In the genomic region with DNA sequence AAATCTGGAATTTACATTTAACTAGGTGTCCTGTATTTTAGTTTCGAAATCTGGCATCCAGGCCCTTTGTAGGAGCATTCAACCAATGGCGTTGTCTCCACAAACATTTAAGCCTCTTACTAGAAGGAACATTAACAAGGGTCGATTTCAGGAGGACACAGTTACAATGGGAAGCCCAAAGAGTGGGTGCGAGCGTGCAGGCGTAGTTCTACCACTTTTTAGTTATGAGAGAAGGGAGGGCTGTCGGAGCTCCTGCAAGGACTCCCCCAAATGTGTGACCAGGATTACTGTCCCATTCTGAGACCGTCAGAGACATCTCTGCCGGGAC, we compare ENCODE assay signal across 8 cellular contexts. TPM values are rescaled to one million over a fixed set of nuclear protein-coding genes. Genes with fewer than 3 reads are reported as not detected.
DNase-seq lines count a peak whose midpoint lies in the region; ATAC-seq, FAIRE-seq and TF ChIP-seq lines count a peak whose summit lies in the region.

No MANE protein-coding gene starts in this region.

- H3K27ac Mint-ChIP-seq in activated naive CD8-positive, alpha-beta T cell treated with anti-CD3 and anti-CD28 coated beads, Interleukin-2, amount 50 U/mL, for 24 hours: no peak overlapping the region
- peak overlapping the region; percentile 85 to 98 (median 94) for H3K27ac Mint-ChIP-seq in immature natural killer cell

- FAIRE-seq in GM12891 (lab: Jason Lieb, UNC): no peak

- H3K36me3 Mint-ChIP-seq in activated naive CD8-positive, alpha-beta T cell treated with anti-CD3 and anti-CD28 coated beads, Interleukin-2, amount 50 U/mL, for 24 hours (ENCODE audit: low read depth): peaks cover 5% of the 10 kb centered on the region
- H3K36me3 Mint-ChIP-seq in immature natural killer cell: peaks cover 9 to 10% (median 10%) of the 10 kb centered on the region in 3 donors

- TF ChIP-seq POLR2A in GM12891 (IDR thresholded peaks at IDR 0.05; ENCODE audit: low read depth, low read length): no peak

- DNase-seq in activated naive CD8-positive, alpha-beta T cell treated with anti-CD3 and anti-CD28 coated beads, Interleukin-2, amount 50 U/mL, for 24 hours: no peak
- DNase-seq in immature natural killer cell: no peak
- peak; percentile 33 for DNase-seq in superior temporal gyrus (ENCODE audit: extremely low spot score)
- no peak for DNase-seq in SK-N-DZ (ENCODE audit: low spot score)
- no peak for DNase-seq in AG08395 (ENCODE audit: low spot score)
- DNase-seq in GM12891 (ENCODE audit: insufficient read length, low spot score): no peak

- no peaks in the 10 kb centered on the region for H3K9me3 ChIP-seq in ES-I3 (ENCODE audit: control insufficient read depth, insufficient read depth, low read length)

- ATAC-seq in HG02884 (IDR thresholded peaks at IDR 0.05; ENCODE audit: unreplicated experiment): peak; percentile 29
- ATAC-seq in activated naive CD8-positive, alpha-beta T cell treated with anti-CD3 and anti-CD28 coated beads, Interleukin-2, amount 50 U/mL, for 24 hours: peak; percentile 20

- H3K9me3 Mint-ChIP-seq in activated naive CD8-positive, alpha-beta T cell treated with anti-CD3 and anti-CD28 coated beads, Interleukin-2, amount 50 U/mL, for 24 hours: no peaks in the 10 kb centered on the region
- no peaks in the 10 kb centered on the region for H3K9me3 Mint-ChIP-seq in immature natural killer cell

- H3K27me3 Mint-ChIP-seq in activated naive CD8-positive, alpha-beta T cell treated with anti-CD3 and anti-CD28 coated beads, Interleukin-2, amount 50 U/mL, for 24 hours: no peaks in the 10 kb centered on the region
- H3K27me3 Mint-ChIP-seq in immature natural killer cell (ENCODE audit: low read depth in 3 of 3): peaks cover 3 to 17% (median 6%) of the 10 kb centered on the region in 3 donors

- H3K4me1 ChIP-seq in ES-I3 (ENCODE audit: insufficient read depth, low read length): peaks cover 11% of the 10 kb centered on the region

- H3K4me3 Mint-ChIP-seq in activated naive CD8-positive, alpha-beta T cell treated with anti-CD3 and anti-CD28 coated beads, Interleukin-2, amount 50 U/mL, for 24 hours: peak overlapping the region; percentile 86
- peak overlapping the region; percentile 96 to 99 (median 97) for H3K4me3 Mint-ChIP-seq in immature natural killer cell

- peaks cover 12% of the 10 kb centered on the region for H3K36me3 ChIP-seq in ES-I3 (ENCODE audit: insufficient read depth, low read length)

- H3K9ac ChIP-seq in ES-I3 (ENCODE audit: low read depth, low read length): peak overlapping the region; percentile 97

- peaks cover 23% of the 10 kb centered on the region for H3K4me1 Mint-ChIP-seq in activated naive CD8-positive, alpha-beta T cell treated with anti-CD3 and anti-CD28 coated beads, Interleukin-2, amount 50 U/mL, for 24 hours
- H3K4me1 Mint-ChIP-seq in immature natural killer cell: peaks cover 40 to 44% of the 10 kb centered on the region in 2 donors

TF ChIP-seq in GM12891, 5 proteins besides CTCF, POLR2A, EP300 and RAD21:
- TF ChIP-seq POLR2AphosphoS5 (IDR thresholded peaks at IDR 0.05; ENCODE audit: low read depth, low read length) (no peak), SPI1 (IDR thresholded peaks at IDR 0.05; ENCODE audit: low read depth, low read length) (no peak), TAF1 (IDR thresholded peaks at IDR 0.05; ENCODE audit: low read depth, low read length) (no peak), PAX5 (IDR thresholded peaks at IDR 0.05; ENCODE audit: insufficient read depth, low read length, severe bottlenecking) (no peak), POU2F2 (IDR thresholded peaks at IDR 0.05; ENCODE audit: low read depth, low read length) (no peak)

RNA-seq across cellular contexts. Expression of a gene that starts 0.4 kb away (rescaled TPM):
- polyA plus RNA-seq in immature natural killer cell: 10 to 100 TPM; 16.2 to 37.5 (median 30.8) TPM
- polyA plus RNA-seq in SK-N-DZ (2014; cell fraction: cytosol; rRNA removed): 4.0 and 4.9 TPM in 2 replicates
- polyA plus RNA-seq in SK-N-DZ (2014; cell fraction: nucleus; rRNA removed): 2.3 and 4.4 TPM in 2 replicates
- 7.3 TPM for polyA plus RNA-seq in GM12891 (2012; ENCODE audit: low read depth, missing spikeins)

RNA-seq across cellular contexts. Expression of a gene that starts 8.7 kb away (rescaled TPM):
- polyA plus RNA-seq in immature natural killer cell: 100 to 1,000 TPM; 602 to 622 (median 602) TPM
- polyA plus RNA-seq in SK-N-DZ (2014; cell fraction: cytosol; rRNA removed): 340 and 346 TPM in 2 replicates
- polyA plus RNA-seq in SK-N-DZ (2014; cell fraction: nucleus; rRNA removed): 146 and 190 TPM in 2 replicates
- 280 TPM for polyA plus RNA-seq in GM12891 (2012; ENCODE audit: low read depth, missing spikeins)

RNA-seq across cellular contexts. Expression of a gene that starts 46.4 kb away (rescaled TPM):
- not detected for polyA plus RNA-seq in immature natural killer cell
- not detected in 2 replicates for polyA plus RNA-seq in SK-N-DZ (2014; cell fraction: cytosol; rRNA removed)
- not detected in 2 replicates for polyA plus RNA-seq in SK-N-DZ (2014; cell fraction: nucleus; rRNA removed)
- polyA plus RNA-seq in GM12891 (2012; ENCODE audit: low read depth, missing spikeins): not detected
